In the genomic region with DNA sequence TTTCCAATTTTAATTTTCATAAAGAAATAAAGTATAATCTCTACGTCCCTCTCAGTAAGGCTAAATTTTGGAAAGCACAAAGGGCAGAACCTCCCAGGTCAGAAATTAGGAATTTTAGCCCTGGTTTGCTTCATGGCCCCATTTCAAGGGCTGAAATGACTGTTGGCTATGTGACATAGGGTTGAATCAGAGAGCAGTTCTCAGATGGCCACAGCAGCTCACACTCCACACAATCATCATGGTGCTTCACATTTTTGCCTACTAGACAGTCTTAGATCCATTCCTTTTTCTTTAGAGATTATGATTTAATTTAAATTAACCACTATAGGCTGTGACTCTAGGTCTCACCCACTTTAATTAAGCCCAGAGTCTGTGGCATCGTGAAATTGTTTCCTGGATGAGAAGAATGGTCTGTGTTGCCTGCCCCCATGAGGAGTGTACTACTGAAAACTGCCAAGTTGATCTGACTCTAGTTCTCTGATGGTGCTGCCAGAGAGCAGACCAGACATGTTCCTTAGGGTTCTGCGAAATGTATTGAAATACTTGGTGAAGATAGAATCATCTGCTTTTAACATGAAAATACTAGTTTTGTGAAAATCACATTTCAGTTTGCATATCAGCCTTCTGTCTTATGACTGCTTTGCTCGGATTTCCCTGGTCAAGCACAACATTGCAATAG, we compare ENCODE assay signal across 24 cellular contexts.
"Had no signal": no experiment of that assay in that cellular context is flagged by ENCODE, and none has a peak within 500 bp of the region (broad histone marks: within the 10 kb centered on the region; RNA-seq: fewer than 3 reads in every experiment).

No MANE protein-coding gene starts in this region.

- H3K9ac ChIP-seq: parathyroid adenoma had no signal

- DNase-seq: hypothalamus; immature natural killer cell; kidney; left colon; left lung; lower lobe of right lung; mammary epithelial cell; mesenchymal stem cell; naive thymus-derived CD8-positive, alpha-beta T cell; nucleus accumbens; psoas muscle; sigmoid colon; small intestine; spleen; stimulated activated CD4-positive, alpha-beta T cell treated with anti-CD3 and anti-CD28 coated beads, Interleukin-4, amount 100 ng/mL, for 24 hours; stimulated activated naive CD4-positive, alpha-beta T cell treated with Interleukin-2 at 50 U/mL for 16 hours; stimulated activated naive CD8-positive, alpha-beta T cell treated with anti-CD3 and anti-CD28 coated beads, Interleukin-15, amount 100 ng/mL, for 72 hours; testis; thyroid gland; transverse colon; upper lobe of left lung had no signal

- H3K4me3 ChIP-seq: left lung, lower lobe of right lung, psoas muscle, sigmoid colon, spleen, testis, thyroid gland, transverse colon, upper lobe of left lung, vagina had no signal

- H3K79me2 ChIP-seq: parathyroid adenoma had no signal

- H3K27me3 ChIP-seq: left lung, sigmoid colon, spleen, testis, thyroid gland, transverse colon, upper lobe of left lung, vagina had no signal

- ATAC-seq: left colon; left lung; lower lobe of right lung; naive thymus-derived CD8-positive, alpha-beta T cell; stimulated activated memory B cell treated with anti-CD40 and anti-IgM and Interleukin-4, amounts not matched to agents 10 μg/mL and 1 μg/mL and 100 μg/mL, for 72 hours; stimulated activated naive CD8-positive, alpha-beta T cell treated with anti-CD3 and anti-CD28 coated beads, Interleukin-15, amount 100 ng/mL, for 72 hours had no signal

- H2AFZ ChIP-seq: parathyroid adenoma had no signal

- H3K4me1 ChIP-seq: left lung, lower lobe of right lung, parathyroid adenoma, psoas muscle, sigmoid colon, spleen, testis, thyroid gland, transverse colon, upper lobe of left lung, vagina had no signal

- H3K9me3 ChIP-seq: left lung, lower lobe of right lung, psoas muscle, sigmoid colon, spleen, testis, thyroid gland, transverse colon, upper lobe of left lung, vagina had no signal

- H3K27ac ChIP-seq: left lung, lower lobe of right lung, parathyroid adenoma, psoas muscle, sigmoid colon, spleen, testis, thyroid gland, transverse colon, upper lobe of left lung, vagina had no signal
